Comparison of ENCODE assay signal across 9 cellular contexts in genomic region chr19:36973844-36974195, GRCh38. TPM values are rescaled to one million over a fixed set of nuclear protein-coding genes. Genes with fewer than 3 reads are reported as not detected.
DNase-seq lines count a peak whose midpoint lies in the region; ATAC-seq and TF ChIP-seq lines count a peak whose summit lies in the region.
"Had no signal": no experiment of that assay in that cellular context is flagged by ENCODE, and none has a peak within 500 bp of the region (broad histone marks: within the 10 kb centered on the region; RNA-seq: fewer than 3 reads in every experiment).

No MANE protein-coding gene starts in this region.

- in situ Hi-C loops in ACHN (cut with HindIII; ENCODE audit: low pct_ligation_motif_present, low pct_unique_long_range_greater_than_20kb, low sequenced_read_pairs) = no loop called here

- ATAC-seq in naive thymus-derived CD4-positive, alpha-beta T cell = peak; percentile 2

- peaks cover 15% of the 10 kb centered on the region for H3K4me1 Mint-ChIP-seq in dendritic cell treated with granulocyte-macrophage colony-stimulating factor and Interleukin-4, amounts not matched to agents 40 ng/mL and 50 ng/mL, for 4 days (ENCODE audit: low read depth)
- peaks cover 9 to 22% (median 13%) of the 10 kb centered on the region in 7 donors for H3K4me1 Mint-ChIP-seq in naive thymus-derived CD4-positive, alpha-beta T cell

- CTCF ChIA-PET in AG04450 (lab: Charles Lee) = no interaction called here
- CTCF ChIA-PET in naive thymus-derived CD4-positive, alpha-beta T cell (lab: Charles Lee) = no interaction called here

- H3K36me3 Mint-ChIP-seq in dendritic cell treated with granulocyte-macrophage colony-stimulating factor and Interleukin-4, amounts not matched to agents 40 ng/mL and 50 ng/mL, for 4 days (ENCODE audit: low read depth) = peaks cover 12% of the 10 kb centered on the region
- peaks cover 15 to 40% (median 35%) of the 10 kb centered on the region in 5 donors for H3K36me3 Mint-ChIP-seq in naive thymus-derived CD4-positive, alpha-beta T cell

- DNase-seq in AG04450 (ENCODE audit: low read depth, low spot score) (no peak), HFF-Myc (ENCODE audit: extremely low read depth, low read depth) (no peak), ACHN (no peak), lower leg skin (ENCODE audit: low spot score in 2 of 2) (no peak), NCI-H446 (lab: John Stamatoyannopoulos, UW) (no peak)
- no peak for DNase-seq in naive thymus-derived CD4-positive, alpha-beta T cell
- DNase-seq in stimulated activated CD4-positive, alpha-beta T cell treated with anti-CD3 and anti-CD28 coated beads, Interleukin-4, amount 100 ng/mL, for 4 hours = no peak

- peaks cover 5 to 15% of the 10 kb centered on the region in 2 donors for H3K4me1 ChIP-seq in naive thymus-derived CD4-positive, alpha-beta T cell (ENCODE audit: control insufficient read depth in 2 of 2, insufficient read depth in 2 of 2, low read length in 2 of 2)

- H3K27me3 Mint-ChIP-seq in dendritic cell treated with granulocyte-macrophage colony-stimulating factor and Interleukin-4, amounts not matched to agents 40 ng/mL and 50 ng/mL, for 4 days = peaks cover 4% of the 10 kb centered on the region
- no peaks in the 10 kb centered on the region for H3K27me3 Mint-ChIP-seq in naive thymus-derived CD4-positive, alpha-beta T cell

- no peaks in the 10 kb centered on the region for H3K27me3 ChIP-seq in AG04450 (ENCODE audit: control insufficient read depth, insufficient read depth, low read length)
- H3K27me3 ChIP-seq in naive thymus-derived CD4-positive, alpha-beta T cell (ENCODE audit: control insufficient read depth in 2 of 2, insufficient read depth in 2 of 2, low read length in 2 of 2) = no peaks in the 10 kb centered on the region

- WGBS in lower leg skin, 2 donors = 47 to 48% methylated on average over 5 to 6 of the region's 6 CpGs

- peak overlapping the region; percentile 66 for H3K27ac Mint-ChIP-seq in dendritic cell treated with granulocyte-macrophage colony-stimulating factor and Interleukin-4, amounts not matched to agents 40 ng/mL and 50 ng/mL, for 4 days
- peak overlapping the region; percentile 83 to 97 (median 92) for H3K27ac Mint-ChIP-seq in naive thymus-derived CD4-positive, alpha-beta T cell

- H3K9me3 ChIP-seq in AG04450 (ENCODE audit: control insufficient read depth, insufficient read depth, low read length) = peaks cover 18% of the 10 kb centered on the region
- H3K9me3 ChIP-seq in naive thymus-derived CD4-positive, alpha-beta T cell (ENCODE audit: control insufficient read depth in 2 of 3, low read length in 3 of 3) = no peaks in the 10 kb centered on the region

- peak overlapping the region; percentile 85 for H3K4me3 Mint-ChIP-seq in dendritic cell treated with granulocyte-macrophage colony-stimulating factor and Interleukin-4, amounts not matched to agents 40 ng/mL and 50 ng/mL, for 4 days
- H3K4me3 Mint-ChIP-seq in naive thymus-derived CD4-positive, alpha-beta T cell = peak overlapping the region; percentile 92 to 99 (median 97)

- H3K4me3 ChIP-seq in AG04450 (ENCODE audit: low read depth, low read length) (peak overlapping the region; percentile 79), HFF-Myc (replicated peaks; ENCODE audit: low read depth, low read length) (peak overlapping the region; percentile 41), lower leg skin (ENCODE audit: low read depth, poor library complexity, severe bottlenecking) (no peak overlapping the region)
- peak overlapping the region; percentile 100 for H3K4me3 ChIP-seq in naive thymus-derived CD4-positive, alpha-beta T cell (ENCODE audit: low read length)
- H3K4me3 ChIP-seq: PC-9 had no signal

- TF ChIP-seq CTCF in AG04450 (IDR thresholded peaks at IDR 0.05; ENCODE audit: low read depth, low read length) (no peak), HFF-Myc (IDR thresholded peaks at IDR 0.05; ENCODE audit: low read depth, low read length, missing control alignments) (no peak), lower leg skin (IDR thresholded peaks at IDR 0.05) (no peak)

- peaks cover 47% of the 10 kb centered on the region for H3K9me3 Mint-ChIP-seq in dendritic cell treated with granulocyte-macrophage colony-stimulating factor and Interleukin-4, amounts not matched to agents 40 ng/mL and 50 ng/mL, for 4 days
- peaks cover 5 to 32% (median 13%) of the 10 kb centered on the region in 11 donors for H3K9me3 Mint-ChIP-seq in naive thymus-derived CD4-positive, alpha-beta T cell

- TF ChIP-seq POLR2A in lower leg skin (IDR thresholded peaks at IDR 0.05) = no peak

- intact Hi-C loops in dendritic cell treated with granulocyte-macrophage colony-stimulating factor and Interleukin-4, amounts not matched to agents 40 ng/mL and 50 ng/mL, for 4 days (cut with micrococcal nuclease) = loop anchor here (10.0 kb wide), 1 partner anchor 251 kb away; no protein-coding TSS in a partner anchor
- intact Hi-C loops in naive thymus-derived CD4-positive, alpha-beta T cell (cut with micrococcal nuclease) = loop anchor here (1.0 to 5.0 kb wide), 20 partner anchors 58 to 805 kb away; partner anchors contain the start of genes ZNF345 (in 2 of the 2), ZNF420 (in 2 of the 2), ZNF540 (in 2 of the 2) and ZNF567 (in 2 of the 2)
- intact Hi-C loops in lower leg skin (cut with DNase I; ENCODE audit: low total_unique reads) = no loop called here

- H3K36me3 ChIP-seq in naive thymus-derived CD4-positive, alpha-beta T cell (ENCODE audit: control insufficient read depth in 2 of 3, insufficient read depth in 3 of 3, low read length in 3 of 3) = peaks cover 0 to 21% (median 0%) of the 10 kb centered on the region in 3 experiments

- H3K27ac ChIP-seq in AG04450 (ENCODE audit: low read depth, low read length) = peak overlapping the region; percentile 57
- H3K27ac ChIP-seq in naive thymus-derived CD4-positive, alpha-beta T cell (ENCODE audit: low read depth, low read length) = peak overlapping the region; percentile 75
- H3K27ac ChIP-seq: PC-9 had no signal

- POLR2A ChIA-PET in AG04450 (lab: Yijun Ruan, JAX) = interaction anchor here (1.3 kb wide), 1 partner anchor 244 kb away, joined by 4 read pairs; the partner anchor contains the start of gene ZNF383
- POLR2A ChIA-PET in naive thymus-derived CD4-positive, alpha-beta T cell (lab: Charles Lee) = interaction anchor here (1.2 kb wide), 2 partner anchors 57 to 244 kb away, joined by 3 to 4 read pairs; partner anchors contain the start of genes ZNF383 and ZNF568

RNA-seq across cellular contexts. Expression of gene ZNF568, which starts 57.7 kb away (rescaled TPM):
- polyA plus RNA-seq in AG04450 (2011; rRNA removed) = 7.8 and 8.6 TPM in 2 replicates
- 7.3 and 9.0 TPM in 2 replicates for polyA minus RNA-seq in AG04450 (2011; rRNA and poly(A)+ RNA removed)
- total RNA-seq in naive thymus-derived CD4-positive, alpha-beta T cell = 10 to 100 TPM in 2 of 5 experiments, 1 to 10 TPM in 3; 8.2 to 18.0 (median 9.3) TPM
- 10 to 100 TPM in 1 of 2 donors, 1 to 10 TPM in 1; 9.5 to 15.1 TPM for polyA plus RNA-seq in naive thymus-derived CD4-positive, alpha-beta T cell
- total RNA-seq in lower leg skin = 10 to 100 TPM in 2 of 4 donors, 1 to 10 TPM in 2; 7.4 to 12.1 (median 9.4) TPM

RNA-seq across cellular contexts. Expression of gene ZNF829, which starts 57.7 kb away (rescaled TPM):
- 1.1 and 1.9 TPM in 2 replicates for polyA plus RNA-seq in AG04450 (2011; rRNA removed)
- 1.3 and 2.3 TPM in 2 replicates for polyA minus RNA-seq in AG04450 (2011; rRNA and poly(A)+ RNA removed)
- total RNA-seq in naive thymus-derived CD4-positive, alpha-beta T cell = 1 to 10 TPM; 2.6 to 9.0 (median 6.3) TPM
- polyA plus RNA-seq in naive thymus-derived CD4-positive, alpha-beta T cell = 1 to 10 TPM; 2.6 to 7.2 TPM
- total RNA-seq in lower leg skin = 1 to 10 TPM; 3.0 to 3.8 (median 3.4) TPM
